23 cellular contexts compared by ENCODE assay signal in the genomic region with DNA sequence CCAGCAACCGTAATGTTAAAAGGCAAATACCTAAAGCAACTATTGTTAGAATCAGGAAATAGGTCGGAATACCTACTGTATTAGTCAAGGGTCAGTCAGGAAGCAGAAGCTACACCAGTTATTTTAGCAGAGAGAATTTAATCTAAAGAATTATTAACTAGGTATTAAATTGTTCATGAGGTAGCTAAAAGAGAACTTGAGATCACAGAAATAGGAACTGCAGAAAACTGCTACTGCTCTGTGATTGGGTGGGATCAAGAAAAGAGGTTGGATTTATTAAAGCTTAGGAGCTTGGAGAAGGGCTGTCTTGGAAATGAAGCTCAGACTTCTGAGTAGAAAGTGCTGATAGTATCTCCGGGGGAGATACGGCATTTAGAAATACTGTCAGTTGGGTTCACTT. TPM values are rescaled to one million over a fixed set of nuclear protein-coding genes. Genes with fewer than 3 reads are reported as not detected.
A peak's percentile ranks its signal among the peaks of the same experiment; 100 is the strongest.
DNase-seq lines count a peak whose midpoint lies in the region; ATAC-seq, FAIRE-seq and TF ChIP-seq lines count a peak whose summit lies in the region.
"Had no signal": no experiment of that assay in that cellular context is flagged by ENCODE, and none has a peak within 500 bp of the region (broad histone marks: within the 10 kb centered on the region; RNA-seq: fewer than 3 reads in every experiment).

No MANE protein-coding gene starts in this region.

- TF ChIP-seq POLR2A in H54 (IDR thresholded peaks at IDR 0.05; ENCODE audit: low read depth, low read length): no peak
- TF ChIP-seq POLR2A in endothelial cell of umbilical vein (IDR thresholded peaks at IDR 0.05; ENCODE audit: low read depth, low read length): no peak

- H3K4me2 ChIP-seq in PC-9: peak overlapping the region; percentile 45
- H3K4me2 ChIP-seq in endothelial cell of umbilical vein (ENCODE audit: insufficient read depth, low read length): peak overlapping the region; percentile 93
- H3K4me2 ChIP-seq: smooth muscle cell had no signal

- no peaks in the 10 kb centered on the region for H3K9me1 ChIP-seq in endothelial cell of umbilical vein (replicated peaks; ENCODE audit: control insufficient read depth, extremely low read depth, insufficient read depth, low read length)

- peaks cover 10% of the 10 kb centered on the region; the same call in 1 of the 2 replicates for H3F3A ChIP-seq in PC-9 (ENCODE audit: insufficient read depth, low read depth)

- peak overlapping the region; percentile 80 for H3K9ac ChIP-seq in endothelial cell of umbilical vein (replicated peaks; ENCODE audit: extremely low read depth, insufficient read depth, low read length)

- TF ChIP-seq CTCF in PC-9 (conservative IDR thresholded peaks at IDR 0.05) (no peak), endothelial cell of umbilical vein (IDR thresholded peaks at IDR 0.05; ENCODE audit: extremely low read depth in 1 of 2, insufficient read depth in 1 of 2, low read depth in 1 of 2, low read length in 2 of 2) (no peak)

- H3K4me1 ChIP-seq in PC-9 (replicated peaks; ENCODE audit: insufficient read depth) (peaks cover 14% of the 10 kb centered on the region), endothelial cell of umbilical vein (ENCODE audit: control insufficient read depth, extremely low read depth, insufficient read depth, low read length) (peaks cover 32% of the 10 kb centered on the region), mesodermal cell (ENCODE audit: control insufficient read depth, insufficient read depth, low read length, poor library complexity, severe bottlenecking) (peaks cover 5% of the 10 kb centered on the region)
- H3K4me1 ChIP-seq: ascending aorta, BE2C, colonic mucosa, left lung, stomach had no signal

- H3K36me3 ChIP-seq in PC-9 (ENCODE audit: low read depth): no peaks in the 10 kb centered on the region
- H3K36me3 ChIP-seq in endothelial cell of umbilical vein (ENCODE audit: control insufficient read depth in 2 of 2, extremely low read depth in 1 of 2, insufficient read depth in 2 of 2, low read length in 2 of 2): no peaks in the 10 kb centered on the region
- H3K36me3 ChIP-seq in mesodermal cell (ENCODE audit: control insufficient read depth, insufficient read depth, low read length): no peaks in the 10 kb centered on the region
- H3K36me3 ChIP-seq: ascending aorta, BE2C, colonic mucosa, left lung, stomach had no signal

- WGBS in mesodermal cell (ENCODE audit: insufficient coverage in 2 of 2), 2 experiments: 83 to 90% methylated on average over 2 of the region's 4 CpGs

- peak overlapping the region; percentile 63 for H3K27ac ChIP-seq in PC-9
- peak overlapping the region; percentile 99 for H3K27ac ChIP-seq in endothelial cell of umbilical vein (ENCODE audit: insufficient read depth, low read depth, low read length)
- peak overlapping the region; percentile 76 for H3K27ac ChIP-seq in mesodermal cell (ENCODE audit: low read depth, low read length, severe bottlenecking)
- H3K27ac ChIP-seq: ascending aorta, colonic mucosa, RWPE1, stomach had no signal

- ATAC-seq in GM18870 (IDR thresholded peaks at IDR 0.05; ENCODE audit: unreplicated experiment): no peak
- ATAC-seq in activated CD8-positive, alpha-beta memory T cell treated with anti-CD3 and anti-CD28 coated beads, Interleukin-2, amount 10 ng/mL, durations not matched to agents 7 days and 5 days: no peak
- ATAC-seq: GM12878, left lung had no signal

- H3K27me3 Mint-ChIP-seq in activated CD8-positive, alpha-beta memory T cell treated with anti-CD3 and anti-CD28 coated beads, Interleukin-2, amount 10 ng/mL, durations not matched to agents 7 days and 5 days: peaks cover 7% of the 10 kb centered on the region
- H3K27me3 Mint-ChIP-seq: activated naive CD4-positive, alpha-beta T cell treated with anti-CD3 and anti-CD28 coated beads, Interleukin-2, amount 10 ng/mL, durations not matched to agents 7 days and 5 days had no signal

- H3K4me3 ChIP-seq in PC-9 (no peak overlapping the region; the same call in 1 of the 2 replicates), endothelial cell of umbilical vein (replicated peaks in 1 of 3; ENCODE audit: insufficient read depth in 1 of 3, low read depth in 1 of 3, low read length in 3 of 3) (peak overlapping the region in 1 of 3 experiments; percentile 53), mesodermal cell (ENCODE audit: extremely low read depth, insufficient read depth, low read length, poor library complexity, severe bottlenecking) (no peak overlapping the region)
- H3K4me3 ChIP-seq: ascending aorta, colonic mucosa, GM12878, left lung, smooth muscle cell, stomach had no signal

- no peak overlapping the region for H3K4me3 Mint-ChIP-seq in activated CD8-positive, alpha-beta memory T cell treated with anti-CD3 and anti-CD28 coated beads, Interleukin-2, amount 10 ng/mL, durations not matched to agents 7 days and 5 days
- H3K4me3 Mint-ChIP-seq: activated naive CD4-positive, alpha-beta T cell treated with anti-CD3 and anti-CD28 coated beads, Interleukin-2, amount 10 ng/mL, durations not matched to agents 7 days and 5 days; IgD-negative memory B cell had no signal

- no peaks in the 10 kb centered on the region for H3K4me1 Mint-ChIP-seq in activated CD8-positive, alpha-beta memory T cell treated with anti-CD3 and anti-CD28 coated beads, Interleukin-2, amount 10 ng/mL, durations not matched to agents 7 days and 5 days
- H3K4me1 Mint-ChIP-seq: activated naive CD4-positive, alpha-beta T cell treated with anti-CD3 and anti-CD28 coated beads, Interleukin-2, amount 10 ng/mL, durations not matched to agents 7 days and 5 days; IgD-negative memory B cell had no signal

- H3K27me3 ChIP-seq in PC-9 (ENCODE audit: insufficient read depth, low read depth) (no peaks in the 10 kb centered on the region), endothelial cell of umbilical vein (ENCODE audit: control insufficient read depth in 2 of 2, insufficient read depth in 2 of 2, low read length in 2 of 2) (no peaks in the 10 kb centered on the region)
- H3K27me3 ChIP-seq: ascending aorta, BE2C, colonic mucosa, left lung, stomach had no signal

- no peaks in the 10 kb centered on the region for H3K9me3 Mint-ChIP-seq in activated CD8-positive, alpha-beta memory T cell treated with anti-CD3 and anti-CD28 coated beads, Interleukin-2, amount 10 ng/mL, durations not matched to agents 7 days and 5 days (ENCODE audit: low read depth)

- H2AFZ ChIP-seq in PC-9 (0 out of 2 replicates have a peak overlapping the region, but pooled peaks have one; percentile 48), endothelial cell of umbilical vein (ENCODE audit: low read depth, low read length) (peak overlapping the region; percentile 70)

- H3K27ac Mint-ChIP-seq in activated CD8-positive, alpha-beta memory T cell treated with anti-CD3 and anti-CD28 coated beads, Interleukin-2, amount 10 ng/mL, durations not matched to agents 7 days and 5 days: no peak overlapping the region
- H3K27ac Mint-ChIP-seq: activated naive CD4-positive, alpha-beta T cell treated with anti-CD3 and anti-CD28 coated beads, Interleukin-2, amount 10 ng/mL, durations not matched to agents 7 days and 5 days; IgD-negative memory B cell had no signal

- CTCF ChIA-PET in PC-9 (lab: Charles Lee): no interaction called here
- CTCF ChIA-PET in endothelial cell of umbilical vein (lab: Charles Lee): interaction anchor here (0.7 to 1.5 kb wide), 8 partner anchors 12 to 439 kb away, joined by 3 to 6 read pairs (median 4); a partner anchor contains a TSS
- CTCF ChIA-PET in activated CD8-positive, alpha-beta memory T cell treated with anti-CD3 and anti-CD28 coated beads, Interleukin-2, amount 10 ng/mL, durations not matched to agents 7 days and 5 days (lab: Charles Lee): no interaction called here

- peaks cover 6% of the 10 kb centered on the region; the same call in 1 of the 2 replicates for H3K9me3 ChIP-seq in PC-9 (ENCODE audit: insufficient read depth, low read depth)
- H3K9me3 ChIP-seq in endothelial cell of umbilical vein (replicated peaks; ENCODE audit: control insufficient read depth, insufficient read depth, low read length): no peaks in the 10 kb centered on the region
- H3K9me3 ChIP-seq in mesodermal cell (ENCODE audit: control insufficient read depth, low read length): peaks cover 7% of the 10 kb centered on the region
- H3K9me3 ChIP-seq: ascending aorta, BE2C, colonic mucosa had no signal

- intact Hi-C loops in PC-9 (cut with micrococcal nuclease; ENCODE audit: unreplicated experiment) (no loop called here), endothelial cell of umbilical vein (cut with micrococcal nuclease) (loop anchor here (1.0 to 5.0 kb wide), 4 partner anchors 19 to 266 kb away; a partner anchor contains a TSS)

- BruUV-seq in PC-9 (replicated peaks; lab: Mats Ljungman, UMichigan) (no TSS peak), endothelial cell of umbilical vein (replicated peaks; lab: Mats Ljungman, UMichigan) (no TSS peak)

- no peaks in the 10 kb centered on the region for H4K20me1 ChIP-seq in PC-9 (ENCODE audit: insufficient read depth)
- H4K20me1 ChIP-seq in endothelial cell of umbilical vein (replicated peaks; ENCODE audit: control insufficient read depth, extremely low read depth, insufficient read depth, low read length): no peaks in the 10 kb centered on the region

- no peaks in the 10 kb centered on the region for H3K79me2 ChIP-seq in PC-9 (ENCODE audit: low read depth)
- no peaks in the 10 kb centered on the region for H3K79me2 ChIP-seq in endothelial cell of umbilical vein (ENCODE audit: control insufficient read depth, insufficient read depth, low read length)

- FAIRE-seq in H54 (lab: Jason Lieb, UNC): peak; percentile 61
- FAIRE-seq in endothelial cell of umbilical vein (lab: Jason Lieb, UNC): peak; percentile 24
- FAIRE-seq: GM12878 had no signal

- peaks cover 5% of the 10 kb centered on the region for H3K36me3 Mint-ChIP-seq in activated CD8-positive, alpha-beta memory T cell treated with anti-CD3 and anti-CD28 coated beads, Interleukin-2, amount 10 ng/mL, durations not matched to agents 7 days and 5 days
- H3K36me3 Mint-ChIP-seq: activated naive CD4-positive, alpha-beta T cell treated with anti-CD3 and anti-CD28 coated beads, Interleukin-2, amount 10 ng/mL, durations not matched to agents 7 days and 5 days; IgD-negative memory B cell had no signal

- dilution Hi-C loops in endothelial cell of umbilical vein (cut with MboI; ENCODE audit: extremely low pct_ligation_motif_present, low sequenced_read_pairs): no loop called here

- DNase-seq in H54 (ENCODE audit: insufficient read length, low spot score) (no peak), PC-9 (peak in 1 of 2 experiments; percentile 49), endothelial cell of umbilical vein (ENCODE audit: low read depth, low spot score) (peak; percentile 69), nucleus accumbens (lab: John Stamatoyannopoulos, UW) (no peak)
- DNase-seq in activated CD8-positive, alpha-beta memory T cell treated with anti-CD3 and anti-CD28 coated beads, Interleukin-2, amount 10 ng/mL, durations not matched to agents 7 days and 5 days: no peak
- DNase-seq: activated CD4-positive, alpha-beta T cell treated with anti-CD3 and anti-CD28 coated beads, Interleukin-2, amount 50 U/mL, for 48 hours; activated naive CD4-positive, alpha-beta T cell treated with anti-CD3 and anti-CD28 coated beads, Interleukin-2, amount 10 ng/mL, durations not matched to agents 7 days and 5 days; activated T-cell treated with anti-CD3 and anti-CD28 coated beads, Interleukin-2, amount 50 U/mL, for 1 hour; BE2C; colonic mucosa; COR-L47; left lung; NCI-H1930; NK-92 treated with Interleukin-12 subunit alpha and Interleukin-12 subunit beta, amount 100 ng/mL, for 24 hours; stimulated activated CD4-positive, alpha-beta T cell treated with anti-CD3 and anti-CD28 coated beads, Interleukin-4, amount 100 ng/mL, for 24 hours; stomach had no signal

- no peaks in the 10 kb centered on the region for H3K9me2 ChIP-seq in PC-9 (ENCODE audit: insufficient read depth)

- POLR2A ChIA-PET in PC-9 (lab: Charles Lee; ENCODE audit: unreplicated experiment): interaction anchor here (0.6 kb wide), 2 partner anchors 19 to 1312 kb away, joined by 4 to 6 read pairs; no protein-coding TSS in a partner anchor
- POLR2A ChIA-PET in endothelial cell of umbilical vein (lab: Charles Lee): interaction anchor here (1.4 kb wide), 1 partner anchor 20 kb away, joined by 10 read pairs; a partner anchor contains a TSS

RNA-seq across cellular contexts. Expression of a gene that starts 20.0 kb away (rescaled TPM):
- total RNA-seq in PC-9 (2021) (4.6 and 4.7 TPM in 2 replicates), endothelial cell of umbilical vein (11.2 and 15.1 TPM in 2 replicates)
- polyA plus RNA-seq in endothelial cell of umbilical vein: 7.2 and 7.5 TPM in 2 replicates
- 8.9 and 9.4 TPM in 2 replicates for polyA plus RNA-seq in endothelial cell of umbilical vein (2011; cell fraction: cytosol; rRNA removed)
- polyA plus RNA-seq in endothelial cell of umbilical vein (2011; cell fraction: nucleus; rRNA removed): 16.9 and 17.5 TPM in 2 replicates
- polyA plus RNA-seq in endothelial cell of umbilical vein (2012): 8.6 and 12.8 TPM in 2 replicates
- 15.2 and 17.3 TPM in 2 replicates for polyA minus RNA-seq in endothelial cell of umbilical vein
- polyA minus RNA-seq in endothelial cell of umbilical vein (2011; cell fraction: cytosol; rRNA and poly(A)+ RNA removed): 1.1 TPM
- 13.2 and 19.9 TPM in 2 replicates for polyA minus RNA-seq in endothelial cell of umbilical vein (2011; cell fraction: nucleus; rRNA and poly(A)+ RNA removed)
- 3.7 TPM for polyA plus RNA-seq in mesodermal cell (2013, experiment 1 of 2)
- polyA plus RNA-seq in mesodermal cell (2013, experiment 2 of 2): 2.7 TPM
- 1 to 10 TPM; 3.8 to 4.4 TPM for total RNA-seq in activated CD8-positive, alpha-beta memory T cell treated with anti-CD3 and anti-CD28 coated beads, Interleukin-2, amount 10 ng/mL, durations not matched to agents 7 days and 5 days
